Comparison of ENCODE assay signal across 1 cellular context in the genomic region with DNA sequence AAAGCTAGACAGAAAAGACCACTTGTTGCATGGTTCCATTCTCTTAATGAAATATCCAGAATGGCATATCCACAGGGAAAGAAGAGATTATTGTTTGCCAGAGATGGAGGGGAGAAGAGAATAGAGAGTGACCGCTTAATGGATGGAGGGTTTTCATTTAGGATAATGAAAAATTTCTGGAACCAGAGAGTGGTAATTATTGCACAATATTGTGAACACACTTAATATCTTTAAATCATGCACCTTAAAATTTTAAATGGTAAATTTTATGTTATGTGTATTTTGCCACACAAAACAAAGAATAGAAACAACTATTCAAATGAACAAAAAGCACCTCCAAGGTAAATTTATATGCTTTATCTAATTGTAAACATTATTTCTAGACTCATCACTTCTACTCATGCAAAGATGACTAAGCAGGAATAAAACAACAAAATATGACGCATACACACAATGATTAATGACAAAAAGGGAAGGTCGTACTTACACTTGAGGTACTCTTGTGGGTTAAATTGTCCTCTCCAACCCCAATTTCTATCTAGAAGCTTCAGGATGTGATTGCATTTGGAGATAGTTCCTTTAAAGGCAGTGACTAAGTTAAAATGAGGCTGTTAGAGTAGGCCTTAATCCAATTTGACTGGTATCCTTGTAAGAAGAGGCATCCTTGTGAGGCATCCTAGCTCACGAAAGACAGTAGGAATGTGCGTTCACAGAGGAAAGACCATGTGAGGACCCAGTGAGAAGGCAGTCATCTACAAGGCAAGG.
TF ChIP-seq lines count a peak whose summit lies in the region.

No MANE protein-coding gene starts in this region.

TF ChIP-seq in K562, 482 proteins besides CTCF, POLR2A, EP300 and RAD21 (continued from another document):
- TF ChIP-seq, protein P1, sequence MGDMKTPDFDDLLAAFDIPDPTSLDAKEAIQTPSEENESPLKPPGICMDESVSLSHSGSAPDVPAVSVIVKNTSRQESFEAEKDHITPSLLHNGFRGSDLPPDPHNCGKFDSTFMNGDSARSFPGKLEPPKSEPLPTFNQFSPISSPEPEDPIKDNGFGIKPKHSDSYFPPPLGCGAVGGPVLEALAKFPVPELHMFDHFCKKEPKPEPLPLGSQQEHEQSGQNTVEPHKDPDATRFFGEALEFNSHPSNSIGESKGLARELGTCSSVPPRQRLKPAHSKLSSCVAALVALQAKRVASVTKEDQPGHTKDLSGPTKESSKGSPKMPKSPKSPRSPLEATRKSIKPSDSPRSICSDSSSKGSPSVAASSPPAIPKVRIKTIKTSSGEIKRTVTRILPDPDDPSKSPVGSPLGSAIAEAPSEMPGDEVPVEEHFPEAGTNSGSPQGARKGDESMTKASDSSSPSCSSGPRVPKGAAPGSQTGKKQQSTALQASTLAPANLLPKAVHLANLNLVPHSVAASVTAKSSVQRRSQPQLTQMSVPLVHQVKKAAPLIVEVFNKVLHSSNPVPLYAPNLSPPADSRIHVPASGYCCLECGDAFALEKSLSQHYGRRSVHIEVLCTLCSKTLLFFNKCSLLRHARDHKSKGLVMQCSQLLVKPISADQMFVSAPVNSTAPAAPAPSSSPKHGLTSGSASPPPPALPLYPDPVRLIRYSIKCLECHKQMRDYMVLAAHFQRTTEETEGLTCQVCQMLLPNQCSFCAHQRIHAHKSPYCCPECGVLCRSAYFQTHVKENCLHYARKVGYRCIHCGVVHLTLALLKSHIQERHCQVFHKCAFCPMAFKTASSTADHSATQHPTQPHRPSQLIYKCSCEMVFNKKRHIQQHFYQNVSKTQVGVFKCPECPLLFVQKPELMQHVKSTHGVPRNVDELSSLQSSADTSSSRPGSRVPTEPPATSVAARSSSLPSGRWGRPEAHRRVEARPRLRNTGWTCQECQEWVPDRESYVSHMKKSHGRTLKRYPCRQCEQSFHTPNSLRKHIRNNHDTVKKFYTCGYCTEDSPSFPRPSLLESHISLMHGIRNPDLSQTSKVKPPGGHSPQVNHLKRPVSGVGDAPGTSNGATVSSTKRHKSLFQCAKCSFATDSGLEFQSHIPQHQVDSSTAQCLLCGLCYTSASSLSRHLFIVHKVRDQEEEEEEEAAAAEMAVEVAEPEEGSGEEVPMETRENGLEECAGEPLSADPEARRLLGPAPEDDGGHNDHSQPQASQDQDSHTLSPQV (IDR thresholded peaks at IDR 0.05), result peak; percentile 78
- no peak for TF ChIP-seq TEAD1 (CRISPR knock-in tag; IDR thresholded peaks at IDR 0.05)
- 0 out of 2 replicates have a peak, but pooled peaks have one; percentile 32 for TF ChIP-seq CXXC5 (CRISPR knock-in tag; IDR thresholded peaks at IDR 0.05)
- TF ChIP-seq ZEB2 (IDR thresholded peaks at IDR 0.05), result peak; percentile 92
